ENCODE assay signal across 1 cellular context in genomic region chr12:114799574-114800487, GRCh38.
TF ChIP-seq lines count a peak whose summit lies in the region.

No MANE protein-coding gene starts in this region.

TF ChIP-seq in HepG2, 621 proteins besides CTCF, POLR2A, EP300 and RAD21 (continued from another document and continues in another):
- TF ChIP-seq, protein P1, sequence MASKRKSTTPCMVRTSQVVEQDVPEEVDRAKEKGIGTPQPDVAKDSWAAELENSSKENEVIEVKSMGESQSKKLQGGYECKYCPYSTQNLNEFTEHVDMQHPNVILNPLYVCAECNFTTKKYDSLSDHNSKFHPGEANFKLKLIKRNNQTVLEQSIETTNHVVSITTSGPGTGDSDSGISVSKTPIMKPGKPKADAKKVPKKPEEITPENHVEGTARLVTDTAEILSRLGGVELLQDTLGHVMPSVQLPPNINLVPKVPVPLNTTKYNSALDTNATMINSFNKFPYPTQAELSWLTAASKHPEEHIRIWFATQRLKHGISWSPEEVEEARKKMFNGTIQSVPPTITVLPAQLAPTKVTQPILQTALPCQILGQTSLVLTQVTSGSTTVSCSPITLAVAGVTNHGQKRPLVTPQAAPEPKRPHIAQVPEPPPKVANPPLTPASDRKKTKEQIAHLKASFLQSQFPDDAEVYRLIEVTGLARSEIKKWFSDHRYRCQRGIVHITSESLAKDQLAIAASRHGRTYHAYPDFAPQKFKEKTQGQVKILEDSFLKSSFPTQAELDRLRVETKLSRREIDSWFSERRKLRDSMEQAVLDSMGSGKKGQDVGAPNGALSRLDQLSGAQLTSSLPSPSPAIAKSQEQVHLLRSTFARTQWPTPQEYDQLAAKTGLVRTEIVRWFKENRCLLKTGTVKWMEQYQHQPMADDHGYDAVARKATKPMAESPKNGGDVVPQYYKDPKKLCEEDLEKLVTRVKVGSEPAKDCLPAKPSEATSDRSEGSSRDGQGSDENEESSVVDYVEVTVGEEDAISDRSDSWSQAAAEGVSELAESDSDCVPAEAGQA (IDR thresholded peaks at IDR 0.05; ENCODE audit: low read depth): 0 out of 2 replicates have a peak, but pooled peaks have one; percentile 26
- TF ChIP-seq, protein P1 (CRISPR knock-in tag; IDR thresholded peaks at IDR 0.05; ENCODE audit: borderline replicate concordance): 0 out of 2 replicates have a peak, but pooled peaks have one; percentile 86
- TF ChIP-seq, protein P2, sequence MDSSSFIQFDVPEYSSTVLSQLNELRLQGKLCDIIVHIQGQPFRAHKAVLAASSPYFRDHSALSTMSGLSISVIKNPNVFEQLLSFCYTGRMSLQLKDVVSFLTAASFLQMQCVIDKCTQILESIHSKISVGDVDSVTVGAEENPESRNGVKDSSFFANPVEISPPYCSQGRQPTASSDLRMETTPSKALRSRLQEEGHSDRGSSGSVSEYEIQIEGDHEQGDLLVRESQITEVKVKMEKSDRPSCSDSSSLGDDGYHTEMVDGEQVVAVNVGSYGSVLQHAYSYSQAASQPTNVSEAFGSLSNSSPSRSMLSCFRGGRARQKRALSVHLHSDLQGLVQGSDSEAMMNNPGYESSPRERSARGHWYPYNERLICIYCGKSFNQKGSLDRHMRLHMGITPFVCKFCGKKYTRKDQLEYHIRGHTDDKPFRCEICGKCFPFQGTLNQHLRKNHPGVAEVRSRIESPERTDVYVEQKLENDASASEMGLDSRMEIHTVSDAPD (CRISPR knock-in tag; IDR thresholded peaks at IDR 0.05): peak; percentile 83; the same call in 1 of the 2 replicates
- TF ChIP-seq SNAPC2 (CRISPR knock-in tag; IDR thresholded peaks at IDR 0.05) (no peak), ZNF33B (CRISPR knock-in tag; IDR thresholded peaks at IDR 0.05) (peak; percentile 47; the same call in 1 of the 2 replicates), ZMYM2 (CRISPR knock-in tag; IDR thresholded peaks at IDR 0.05) (peak; percentile 67; the same call in 1 of the 2 replicates), ELF3 (CRISPR knock-in tag; IDR thresholded peaks at IDR 0.05) (peak; percentile 98), ZNF850 (CRISPR knock-in tag; conservative IDR thresholded peaks at IDR 0.05) (no peak), POLR2G (IDR thresholded peaks at IDR 0.05; ENCODE audit: low read depth, low read length) (peak; percentile 83), ZKSCAN5 (CRISPR knock-in tag; IDR thresholded peaks at IDR 0.05) (no peak), GATAD1 (CRISPR knock-in tag; IDR thresholded peaks at IDR 0.05) (peak; percentile 76), ATF1 (CRISPR knock-in tag; IDR thresholded peaks at IDR 0.05) (peak; percentile 76), ETV6 (CRISPR knock-in tag; conservative IDR thresholded peaks at IDR 0.05) (peak; percentile 94), ARNTL (CRISPR knock-in tag; IDR thresholded peaks at IDR 0.05) (peak; percentile 98), ZNF460 (CRISPR knock-in tag; IDR thresholded peaks at IDR 0.05; ENCODE audit: borderline replicate concordance) (peak; percentile 92; the same call in 1 of the 2 replicates), AGO1 (IDR thresholded peaks at IDR 0.05; ENCODE audit: low read depth, low read length, poor library complexity, severe bottlenecking) (no peak), ZNF383 (CRISPR knock-in tag; IDR thresholded peaks at IDR 0.05; ENCODE audit: borderline replicate concordance) (0 out of 2 replicates have a peak, but pooled peaks have one; percentile 39), PCBP2 (optimal IDR thresholded peaks at IDR 0.05; ENCODE audit: low read depth, low read length, poor library complexity, severe bottlenecking) (no peak), GTF2F1 (IDR thresholded peaks at IDR 0.05; ENCODE audit: low read length) (no peak), REXO4 (CRISPR knock-in tag; IDR thresholded peaks at IDR 0.05; ENCODE audit: borderline replicate concordance) (no peak), HMG20A (CRISPR knock-in tag; IDR thresholded peaks at IDR 0.05; ENCODE audit: borderline replicate concordance) (peak; percentile 99), FOXO1 (CRISPR knock-in tag; IDR thresholded peaks at IDR 0.05) (peak; percentile 99), ZNF382 (CRISPR knock-in tag; IDR thresholded peaks at IDR 0.05; ENCODE audit: borderline replicate concordance) (no peak), SOX6 (IDR thresholded peaks at IDR 0.05) (no peak), SOX6 (CRISPR knock-in tag; IDR thresholded peaks at IDR 0.05) (peak; percentile 99), ZHX1 (CRISPR knock-in tag; IDR thresholded peaks at IDR 0.05; ENCODE audit: low read depth) (peak; percentile 74), PITX1 (CRISPR knock-in tag; IDR thresholded peaks at IDR 0.05) (peak; percentile 98), ZNF138 (CRISPR knock-in tag; IDR thresholded peaks at IDR 0.05; ENCODE audit: low read depth) (no peak), CSRNP2 (CRISPR knock-in tag; conservative IDR thresholded peaks at IDR 0.05; ENCODE audit: low read depth) (no peak), FOXA1 (IDR thresholded peaks at IDR 0.05) (no peak), FOXA1 (CRISPR knock-in tag; IDR thresholded peaks at IDR 0.05) (peak; percentile 88)
- TF ChIP-seq, protein P3, sequence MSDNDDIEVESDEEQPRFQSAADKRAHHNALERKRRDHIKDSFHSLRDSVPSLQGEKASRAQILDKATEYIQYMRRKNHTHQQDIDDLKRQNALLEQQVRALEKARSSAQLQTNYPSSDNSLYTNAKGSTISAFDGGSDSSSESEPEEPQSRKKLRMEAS (IDR thresholded peaks at IDR 0.05): peak; percentile 96
- TF ChIP-seq, protein P4, sequence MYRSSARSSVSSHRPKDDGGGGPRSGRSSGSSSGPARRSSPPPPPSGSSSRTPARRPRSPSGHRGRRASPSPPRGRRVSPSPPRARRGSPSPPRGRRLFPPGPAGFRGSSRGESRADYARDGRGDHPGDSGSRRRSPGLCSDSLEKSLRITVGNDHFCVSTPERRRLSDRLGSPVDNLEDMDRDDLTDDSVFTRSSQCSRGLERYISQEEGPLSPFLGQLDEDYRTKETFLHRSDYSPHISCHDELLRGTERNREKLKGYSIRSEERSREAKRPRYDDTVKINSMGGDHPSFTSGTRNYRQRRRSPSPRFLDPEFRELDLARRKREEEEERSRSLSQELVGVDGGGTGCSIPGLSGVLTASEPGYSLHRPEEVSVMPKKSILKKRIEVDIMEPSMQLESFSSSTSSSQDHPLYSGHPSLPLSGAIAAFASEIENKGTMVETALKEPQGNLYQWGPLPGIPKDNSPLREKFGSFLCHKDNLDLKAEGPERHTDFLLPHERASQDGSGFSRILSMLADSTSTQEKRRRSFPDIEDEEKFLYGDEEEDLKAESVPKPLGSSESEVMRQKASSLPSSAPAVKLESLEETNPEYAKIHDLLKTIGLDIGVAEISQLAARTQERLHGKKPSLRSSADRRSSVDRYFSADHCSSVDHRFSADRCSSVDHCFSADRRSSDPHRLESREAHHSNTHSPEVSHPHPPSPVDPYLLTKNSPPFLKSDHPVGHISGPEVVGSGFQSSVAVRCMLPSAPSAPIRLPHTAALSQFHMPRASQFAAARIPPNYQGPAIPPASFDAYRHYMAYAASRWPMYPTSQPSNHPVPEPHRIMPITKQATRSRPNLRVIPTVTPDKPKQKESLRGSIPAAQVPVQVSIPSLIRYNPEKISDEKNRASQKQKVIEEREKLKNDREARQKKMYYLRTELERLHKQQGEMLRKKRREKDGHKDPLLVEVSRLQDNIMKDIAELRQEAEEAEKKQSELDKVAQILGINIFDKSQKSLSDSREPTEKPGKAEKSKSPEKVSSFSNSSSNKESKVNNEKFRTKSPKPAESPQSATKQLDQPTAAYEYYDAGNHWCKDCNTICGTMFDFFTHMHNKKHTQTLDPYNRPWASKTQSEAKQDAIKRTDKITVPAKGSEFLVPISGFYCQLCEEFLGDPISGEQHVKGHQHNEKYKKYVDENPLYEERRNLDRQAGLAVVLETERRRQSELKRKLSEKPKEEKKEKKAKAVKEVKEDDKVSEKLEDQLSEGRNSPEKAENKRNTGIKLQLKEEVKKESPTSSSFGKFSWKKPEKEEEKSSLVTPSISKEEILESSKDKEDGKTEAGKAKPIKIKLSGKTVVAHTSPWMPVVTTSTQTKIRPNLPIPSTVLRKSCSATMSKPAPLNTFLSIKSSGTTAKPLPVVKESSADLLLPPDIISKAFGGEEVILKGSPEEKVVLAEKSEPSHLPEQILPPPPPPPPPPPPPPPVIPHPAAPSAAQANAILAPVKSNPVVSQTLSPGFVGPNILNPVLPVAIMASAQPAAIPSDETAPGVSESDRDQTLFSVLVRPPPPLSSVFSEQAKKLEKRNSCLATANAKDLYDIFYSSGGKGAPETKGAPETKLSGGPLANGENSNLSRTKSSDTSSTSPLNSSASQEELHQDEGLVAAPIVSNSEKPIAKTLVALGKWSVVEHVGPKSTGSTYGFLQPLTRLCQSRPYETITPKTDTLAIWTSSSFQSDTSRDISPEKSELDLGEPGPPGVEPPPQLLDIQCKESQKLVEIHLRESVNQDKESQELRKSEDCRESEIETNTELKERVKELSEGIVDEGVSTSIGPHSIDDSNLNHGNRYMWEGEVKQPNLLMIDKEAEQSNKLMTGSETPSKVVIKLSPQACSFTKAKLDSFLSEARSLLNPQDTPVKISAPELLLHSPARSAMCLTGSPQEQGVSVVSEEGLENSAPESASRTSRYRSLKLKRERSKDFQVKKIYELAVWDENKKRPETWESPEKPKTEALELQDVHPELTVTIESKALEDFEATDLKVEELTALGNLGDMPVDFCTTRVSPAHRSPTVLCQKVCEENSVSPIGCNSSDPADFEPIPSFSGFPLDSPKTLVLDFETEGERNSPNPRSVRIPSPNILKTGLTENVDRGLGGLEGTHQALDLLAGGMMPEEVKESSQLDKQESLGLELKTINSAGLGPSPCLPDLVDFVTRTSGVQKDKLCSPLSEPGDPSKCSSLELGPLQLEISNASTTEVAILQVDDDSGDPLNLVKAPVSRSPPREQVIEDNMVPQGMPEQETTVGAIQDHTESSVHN (CRISPR knock-in tag; IDR thresholded peaks at IDR 0.05): peak; percentile 38
- TF ChIP-seq, protein P5, sequence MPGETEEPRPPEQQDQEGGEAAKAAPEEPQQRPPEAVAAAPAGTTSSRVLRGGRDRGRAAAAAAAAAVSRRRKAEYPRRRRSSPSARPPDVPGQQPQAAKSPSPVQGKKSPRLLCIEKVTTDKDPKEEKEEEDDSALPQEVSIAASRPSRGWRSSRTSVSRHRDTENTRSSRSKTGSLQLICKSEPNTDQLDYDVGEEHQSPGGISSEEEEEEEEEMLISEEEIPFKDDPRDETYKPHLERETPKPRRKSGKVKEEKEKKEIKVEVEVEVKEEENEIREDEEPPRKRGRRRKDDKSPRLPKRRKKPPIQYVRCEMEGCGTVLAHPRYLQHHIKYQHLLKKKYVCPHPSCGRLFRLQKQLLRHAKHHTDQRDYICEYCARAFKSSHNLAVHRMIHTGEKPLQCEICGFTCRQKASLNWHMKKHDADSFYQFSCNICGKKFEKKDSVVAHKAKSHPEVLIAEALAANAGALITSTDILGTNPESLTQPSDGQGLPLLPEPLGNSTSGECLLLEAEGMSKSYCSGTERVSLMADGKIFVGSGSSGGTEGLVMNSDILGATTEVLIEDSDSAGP (CRISPR knock-in tag; IDR thresholded peaks at IDR 0.05; ENCODE audit: borderline replicate concordance): peak; percentile 96
